In the genomic region with DNA sequence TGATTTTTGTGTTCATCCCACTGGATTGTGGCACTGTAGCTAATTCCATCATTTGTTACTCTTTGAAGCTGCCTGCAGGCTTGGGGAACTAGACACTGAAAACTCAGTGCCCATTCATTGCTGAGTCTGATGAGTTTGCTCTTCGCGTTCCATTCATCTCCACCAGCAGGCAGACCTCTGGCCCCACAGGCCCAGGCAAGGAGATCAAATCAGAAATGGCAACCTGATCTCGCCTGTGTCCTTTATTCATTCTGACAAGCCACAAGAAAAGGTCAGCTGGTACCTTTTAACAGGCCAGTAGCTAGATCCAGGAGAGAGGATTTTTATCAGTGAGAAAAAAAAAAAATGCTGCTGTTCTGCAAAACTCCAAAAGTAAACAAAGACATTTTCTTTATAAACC, we compare ENCODE assay signal across 24 cellular contexts.
"Had no signal": no experiment of that assay in that cellular context is flagged by ENCODE, and none has a peak within 500 bp of the region (broad histone marks: within the 10 kb centered on the region; RNA-seq: fewer than 3 reads in every experiment).

No MANE protein-coding gene starts in this region.

- H3K27me3 ChIP-seq: cardiac muscle cell had no signal

- H3K4me3 ChIP-seq: cardiac muscle cell had no signal

- H3K27ac Mint-ChIP-seq: activated CD4-positive, alpha-beta memory T cell treated with anti-CD3 and anti-CD28 coated beads, Interleukin-2, amount 10 ng/mL, durations not matched to agents 7 days and 5 days; activated CD4-positive, alpha-beta T cell treated with anti-CD3 and anti-CD28 coated beads for 36 hours; activated naive CD4-positive, alpha-beta T cell treated with anti-CD3 and anti-CD28 coated beads for 36 hours; activated naive CD8-positive, alpha-beta T cell; activated T-helper 17 cell treated with anti-CD3 and anti-CD28 coated beads, Interleukin-2, amount 50 U/mL, for 72 hours; IgD-negative memory B cell had no signal

- DNase-seq: activated CD4-positive, alpha-beta memory T cell treated with anti-CD3 and anti-CD28 coated beads, Interleukin-2, amount 10 ng/mL, durations not matched to agents 7 days and 5 days; activated CD4-positive, alpha-beta T cell treated with anti-CD3 and anti-CD28 coated beads for 36 hours; activated CD4-positive, alpha-beta T cell treated with anti-CD3 and anti-CD28 coated beads, Interleukin-2, amount 50 U/mL, for 1 hour; activated gamma-delta T cell; activated naive CD4-positive, alpha-beta T cell treated with anti-CD3 and anti-CD28 coated beads for 36 hours; activated T-cell treated with anti-CD3 and anti-CD28 coated beads for 4 hours; activated T-cell treated with anti-CD3 and anti-CD28 coated beads, Interleukin-2, amount 50 U/mL, for 48 hours; amygdala; KG1; NCI-H1048; NCI-H1436; NCI-H187 treated with DMSO at 0.1 percent for 48 hours; NCI-H2081 treated with DMSO at 0.1 percent for 48 hours; NCI-H446 treated with DMSO at 0.1 percent for 48 hours; NCI-H524 treated with DMSO at 0.1 percent for 48 hours; PC-3; SIG-M5; T-helper 1 cell; WERI-Rb-1 had no signal

- H3K9me3 Mint-ChIP-seq: activated CD4-positive, alpha-beta memory T cell treated with anti-CD3 and anti-CD28 coated beads, Interleukin-2, amount 10 ng/mL, durations not matched to agents 7 days and 5 days; activated naive CD4-positive, alpha-beta T cell treated with anti-CD3 and anti-CD28 coated beads for 36 hours; activated T-helper 17 cell treated with anti-CD3 and anti-CD28 coated beads, Interleukin-2, amount 50 U/mL, for 72 hours; brain; IgD-negative memory B cell had no signal

- H3K27ac ChIP-seq: cardiac muscle cell, WERI-Rb-1 had no signal

- H3K36me3 ChIP-seq: cardiac muscle cell, WERI-Rb-1 had no signal

- H3K36me3 Mint-ChIP-seq: activated naive CD8-positive, alpha-beta T cell; brain; IgD-negative memory B cell had no signal

- H3K27me3 Mint-ChIP-seq: brain had no signal

- H3K4me3 Mint-ChIP-seq: activated CD4-positive, alpha-beta memory T cell treated with anti-CD3 and anti-CD28 coated beads, Interleukin-2, amount 10 ng/mL, durations not matched to agents 7 days and 5 days; activated CD4-positive, alpha-beta T cell treated with anti-CD3 and anti-CD28 coated beads for 36 hours; activated naive CD4-positive, alpha-beta T cell treated with anti-CD3 and anti-CD28 coated beads for 36 hours; activated naive CD8-positive, alpha-beta T cell; activated T-helper 17 cell treated with anti-CD3 and anti-CD28 coated beads, Interleukin-2, amount 50 U/mL, for 72 hours; brain; IgD-negative memory B cell had no signal

- H3K4me1 Mint-ChIP-seq: activated CD4-positive, alpha-beta memory T cell treated with anti-CD3 and anti-CD28 coated beads, Interleukin-2, amount 10 ng/mL, durations not matched to agents 7 days and 5 days; activated CD4-positive, alpha-beta T cell treated with anti-CD3 and anti-CD28 coated beads for 36 hours; activated T-helper 17 cell treated with anti-CD3 and anti-CD28 coated beads, Interleukin-2, amount 50 U/mL, for 72 hours; IgD-negative memory B cell had no signal
